ENCODE assay signal across 10 cellular contexts in genomic region chr11:73372371-73372993, GRCh38. TPM values are rescaled to one million over a fixed set of nuclear protein-coding genes. Genes with fewer than 3 reads are reported as not detected.
A peak's percentile ranks its signal among the peaks of the same experiment; 100 is the strongest.
DNase-seq lines count a peak whose midpoint lies in the region; ATAC-seq and TF ChIP-seq lines count a peak whose summit lies in the region.
"Had no signal": no experiment of that assay in that cellular context is flagged by ENCODE, and none has a peak within 500 bp of the region (broad histone marks: within the 10 kb centered on the region; RNA-seq: fewer than 3 reads in every experiment).

No MANE protein-coding gene starts in this region.

- no peak overlapping the region for H3K4me3 ChIP-seq in H7 (ENCODE audit: insufficient read depth, low read depth, low read length)
- H3K4me3 ChIP-seq: lung had no signal

- peak; percentile 55 for ATAC-seq in SK-N-SH treated with all-trans-retinoic acid at 6 μM for 48 hours

- no peaks in the 10 kb centered on the region for H3K36me3 ChIP-seq in H7 (replicated peaks; ENCODE audit: control insufficient read depth, insufficient read depth, low read length)

- DNase-seq in AG08395 (ENCODE audit: low spot score) (peak; percentile 40), H7 (peak; percentile 88), glomerular visceral epithelial cell (ENCODE audit: extremely low spot score) (peak; percentile 30), DMS79 treated with DMSO at 0.1 percent for 48 hours (lab: John Stamatoyannopoulos, UW) (no peak), NCI-H2171 treated with DMSO at 0.1 percent for 48 hours (lab: John Stamatoyannopoulos, UW) (no peak), GM20000 (ENCODE audit: low spot score) (no peak), NCI-H526 treated with DMSO at 0.1 percent for 48 hours (lab: John Stamatoyannopoulos, UW) (no peak)
- DNase-seq: NCI-H1694 had no signal

- peaks cover 3% of the 10 kb centered on the region for H3K27me3 ChIP-seq in H7 (ENCODE audit: control insufficient read depth, insufficient read depth, low read length)

- TF ChIP-seq CTCF in GM20000 (IDR thresholded peaks at IDR 0.05; ENCODE audit: extremely low read depth, missing control alignments): no peak

TF ChIP-seq in SK-N-SH treated with all-trans-retinoic acid at 6 μM for 48 hours, 23 proteins besides CTCF, POLR2A, EP300 and RAD21:
- TF ChIP-seq BACH2 (CRISPR knock-in tag; IDR thresholded peaks at IDR 0.05; ENCODE audit: borderline replicate concordance) (no peak), ZC3H10 (CRISPR knock-in tag; IDR thresholded peaks at IDR 0.05) (no peak), ZFP30 (CRISPR knock-in tag; IDR thresholded peaks at IDR 0.05) (no peak), CREB5 (CRISPR knock-in tag; IDR thresholded peaks at IDR 0.05; ENCODE audit: low read depth) (no peak), ZFP3 (CRISPR knock-in tag; IDR thresholded peaks at IDR 0.05) (no peak)

RNA-seq across cellular contexts. Expression of gene RELT, which starts 3.7 kb away (rescaled TPM):
- total RNA-seq in H7 (2014; rRNA removed; shearing (Covaris generic)): 6.4 and 8.3 TPM in 2 replicates

Comparison
In these comparisons a context has a peak if more than half of its experiments do, and no peak if none do; other contexts are left out.
1. DNase-seq: peak in AG08395 (single experiment), H7 (single experiment) and glomerular visceral epithelial cell (single experiment); none in DMS79 treated with DMSO at 0.1 percent for 48 hours (single experiment), NCI-H2171 treated with DMSO at 0.1 percent for 48 hours (single experiment), GM20000 (single experiment) and NCI-H526 treated with DMSO at 0.1 percent for 48 hours (single experiment).